ENCODE assay signal across 17 cellular contexts in the genomic region with DNA sequence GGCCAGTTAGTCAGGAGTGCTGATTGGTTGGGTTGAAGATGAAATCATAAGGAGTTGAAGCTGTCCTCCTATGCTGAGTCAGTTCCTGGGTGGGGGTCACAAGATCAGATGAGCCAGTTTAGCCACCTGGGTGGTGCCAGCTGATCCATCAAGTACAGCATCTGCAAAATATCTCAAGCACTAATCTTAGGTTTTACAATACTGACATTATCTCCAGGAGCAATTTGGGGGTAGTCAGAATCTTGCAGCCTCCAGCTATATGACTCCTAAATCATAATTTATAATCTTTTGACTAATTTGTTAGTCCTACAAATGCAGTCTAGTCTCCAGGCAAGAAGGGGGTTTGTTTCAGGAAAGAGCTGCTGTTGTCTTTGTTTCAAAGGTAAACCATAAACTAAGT.
DNase-seq lines count a peak whose midpoint lies in the region; ATAC-seq and TF ChIP-seq lines count a peak whose summit lies in the region.
"Had no signal": no experiment of that assay in that cellular context is flagged by ENCODE, and none has a peak within 500 bp of the region (broad histone marks: within the 10 kb centered on the region; RNA-seq: fewer than 3 reads in every experiment).

No MANE protein-coding gene starts in this region.

- H4K8ac ChIP-seq in H9 (replicated peaks; ENCODE audit: insufficient read length, low read depth, low read length), result no peak overlapping the region

- no peaks in the 10 kb centered on the region for H3K9me3 ChIP-seq in H9 (ENCODE audit: control insufficient read depth, low read depth, low read length)
- H3K9me3 ChIP-seq in RWPE2 (ENCODE audit: severe bottlenecking), result no peaks in the 10 kb centered on the region
- H3K9me3 ChIP-seq: BLaER1, Caco-2, HAP-1 had no signal

- H3K4ac ChIP-seq in H9 (ENCODE audit: low read depth, low read length), result no peak overlapping the region

- H2BK12ac ChIP-seq in H9 (ENCODE audit: insufficient read length, low read depth, low read length), result no peak overlapping the region

- H3K36me3 Mint-ChIP-seq in H9 (ENCODE audit: insufficient read depth in 1 of 3, low read depth in 3 of 3), result peaks cover 15 to 29% (median 21%) of the 10 kb centered on the region in 3 experiments
- H3K36me3 Mint-ChIP-seq in natural killer cell treated with Interleukin-12 subunit alpha and Interleukin-12 subunit beta and Interleukin-15 and Interleukin-18, amount 100 ng/mL, for 72 hours, result no peaks in the 10 kb centered on the region
- H3K36me3 Mint-ChIP-seq: CD4-positive, CD25-positive, alpha-beta regulatory T cell; CD8-positive, alpha-beta T cell had no signal

- H3K4me1 ChIP-seq in H9 (ENCODE audit: insufficient read depth, low read length) (peaks cover 6% of the 10 kb centered on the region; the same call in 1 of the 2 replicates), RWPE2 (ENCODE audit: insufficient read depth, poor library complexity, severe bottlenecking) (no peaks in the 10 kb centered on the region), foreskin keratinocyte (peaks cover 20% of the 10 kb centered on the region)
- H3K4me1 ChIP-seq: BLaER1, Caco-2 had no signal

- H3K27ac ChIP-seq in H9 (ENCODE audit: insufficient read length, low read depth, low read length) (no peak overlapping the region), RWPE2 (ENCODE audit: poor library complexity, severe bottlenecking) (peak overlapping the region; percentile 20), foreskin keratinocyte (peak overlapping the region; percentile 37)
- H3K27ac ChIP-seq: BLaER1, C4-2B had no signal

- no peak overlapping the region for H3K4me2 ChIP-seq in H9 (ENCODE audit: insufficient read depth, insufficient read length, low read length)
- H3K4me2 ChIP-seq: BLaER1, GM23338 had no signal

- H3K23ac ChIP-seq in H9 (ENCODE audit: insufficient read length, low read depth, low read length), result no peak overlapping the region

- H2BK20ac ChIP-seq in H9 (ENCODE audit: low read depth, low read length, poor library complexity, severe bottlenecking), result no peak overlapping the region

- no peaks in the 10 kb centered on the region for H3K23me2 ChIP-seq in H9 (ENCODE audit: insufficient read length, low read depth, low read length, poor library complexity, severe bottlenecking)

- no peaks in the 10 kb centered on the region for H3K79me1 ChIP-seq in H9 (ENCODE audit: insufficient read depth, low read depth, low read length, poor library complexity, severe bottlenecking)

- H2BK120ac ChIP-seq in H9 (ENCODE audit: low read depth, low read length, poor library complexity, severe bottlenecking), result no peak overlapping the region

- H3K9ac ChIP-seq in H9 (ENCODE audit: extremely low read depth, insufficient read length, low read length), result no peak overlapping the region
- H3K9ac ChIP-seq: BLaER1 had no signal

- no peak overlapping the region for H3K4me3 ChIP-seq in RWPE2 (ENCODE audit: severe bottlenecking)
- H3K4me3 ChIP-seq: BLaER1, GM23338, HAP-1 had no signal

- H3K79me2 ChIP-seq in H9 (ENCODE audit: insufficient read depth, low read length), result no peaks in the 10 kb centered on the region

- no peak overlapping the region for H3K14ac ChIP-seq in H9 (ENCODE audit: insufficient read depth, low read length)

- H3K9me3 Mint-ChIP-seq in H9, result peaks cover 8 to 14% of the 10 kb centered on the region in 2 experiments; a peak in 4 of 5 replicates
- no peaks in the 10 kb centered on the region for H3K9me3 Mint-ChIP-seq in natural killer cell treated with Interleukin-12 subunit alpha and Interleukin-12 subunit beta and Interleukin-15 and Interleukin-18, amount 100 ng/mL, for 72 hours
- H3K9me3 Mint-ChIP-seq: CD8-positive, alpha-beta T cell had no signal

- H4K20me1 ChIP-seq in H9 (ENCODE audit: control insufficient read depth, insufficient read depth, insufficient read length), result no peaks in the 10 kb centered on the region
- H4K20me1 ChIP-seq: BLaER1 had no signal

- H3K56ac ChIP-seq in H9 (ENCODE audit: insufficient read length, low read depth, low read length), result no peak overlapping the region

- H3K4me3 Mint-ChIP-seq in H9, result no peak overlapping the region
- H3K4me3 Mint-ChIP-seq in natural killer cell treated with Interleukin-12 subunit alpha and Interleukin-12 subunit beta and Interleukin-15 and Interleukin-18, amount 100 ng/mL, for 72 hours, result no peak overlapping the region
- H3K4me3 Mint-ChIP-seq: B cell; CD4-positive, CD25-positive, alpha-beta regulatory T cell; CD8-positive, alpha-beta T cell; GM23338; HFFc6 had no signal

- no peak overlapping the region for H3K18ac ChIP-seq in H9 (ENCODE audit: insufficient read length, low read depth, low read length)

- no peaks in the 10 kb centered on the region for H3K36me3 ChIP-seq in RWPE2 (ENCODE audit: low read depth)
- H3K36me3 ChIP-seq: HAP-1 had no signal

- H2BK5ac ChIP-seq in H9 (ENCODE audit: insufficient read length, low read length), result no peak overlapping the region

- H3T11ph ChIP-seq in H9 (ENCODE audit: low read length), result no peak overlapping the region

- no peak overlapping the region for H2AFZ ChIP-seq in H9 (ENCODE audit: low read length)
- H2AFZ ChIP-seq: GM23338 had no signal

- H2AK5ac ChIP-seq in H9 (ENCODE audit: insufficient read length, low read length), result no peak overlapping the region

- H3K27ac Mint-ChIP-seq in H9, result no peak overlapping the region
- H3K27ac Mint-ChIP-seq in natural killer cell treated with Interleukin-12 subunit alpha and Interleukin-12 subunit beta and Interleukin-15 and Interleukin-18, amount 100 ng/mL, for 72 hours, result no peak overlapping the region
- H3K27ac Mint-ChIP-seq: B cell; CD4-positive, CD25-positive, alpha-beta regulatory T cell; CD8-positive, alpha-beta T cell; GM23338; HFFc6 had no signal

- ATAC-seq in RWPE2 (ENCODE audit: low read depth) (no peak), foreskin keratinocyte (no peak), HG03460 (IDR thresholded peaks at IDR 0.05; ENCODE audit: unreplicated experiment) (no peak)
- no peak for ATAC-seq in natural killer cell treated with Interleukin-12 subunit alpha and Interleukin-12 subunit beta and Interleukin-15 and Interleukin-18, amount 100 ng/mL, for 72 hours
- ATAC-seq: CD8-positive, alpha-beta T cell; GM23338 had no signal

- H4K5ac ChIP-seq in H9 (ENCODE audit: insufficient read length, low read depth, low read length), result no peak overlapping the region

- DNase-seq in H9 (no peak), RWPE2 (ENCODE audit: low spot score) (no peak), foreskin keratinocyte (peak; percentile 21 to 93)
- no peak for DNase-seq in NK-92 treated with Interleukin-12 subunit alpha and Interleukin-12 subunit beta, amount 100 ng/mL, for 24 hours (lab: John Stamatoyannopoulos, UW)
- no peak for DNase-seq in natural killer cell treated with Interleukin-12 subunit alpha and Interleukin-12 subunit beta and Interleukin-15 and Interleukin-18, amount 100 ng/mL, for 72 hours (ENCODE audit: low spot score)
- DNase-seq: Caco-2; CD4-positive, CD25-positive, alpha-beta regulatory T cell; CD8-positive, alpha-beta T cell; DMS153; DND-41; HFFc6 had no signal

- H3K27me3 Mint-ChIP-seq in H9 (ENCODE audit: low read depth), result peaks cover 2% of the 10 kb centered on the region; the same call in 1 of the 2 replicates
- peaks cover 37 to 66% of the 10 kb centered on the region in 2 donors for H3K27me3 Mint-ChIP-seq in natural killer cell treated with Interleukin-12 subunit alpha and Interleukin-12 subunit beta and Interleukin-15 and Interleukin-18, amount 100 ng/mL, for 72 hours

- no peak for TF ChIP-seq CTCF in H9 (conservative IDR thresholded peaks at IDR 0.05)
- TF ChIP-seq CTCF in RWPE2 (IDR thresholded peaks at IDR 0.05; ENCODE audit: poor library complexity, severe bottlenecking), result no peak
- TF ChIP-seq CTCF in foreskin keratinocyte (conservative IDR thresholded peaks at IDR 0.05), result no peak

- no peak overlapping the region for H2BK15ac ChIP-seq in H9 (ENCODE audit: low read depth, low read length)

- H3K4me1 Mint-ChIP-seq in H9, result peaks cover 46 to 47% of the 10 kb centered on the region in 2 experiments
- H3K4me1 Mint-ChIP-seq in natural killer cell treated with Interleukin-12 subunit alpha and Interleukin-12 subunit beta and Interleukin-15 and Interleukin-18, amount 100 ng/mL, for 72 hours (ENCODE audit: low read depth in 2 of 2), result no peaks in the 10 kb centered on the region
- H3K4me1 Mint-ChIP-seq: B cell; CD4-positive, CD25-positive, alpha-beta regulatory T cell had no signal

- H3K27me3 ChIP-seq in H9 (ENCODE audit: insufficient read depth, low read length), result no peaks in the 10 kb centered on the region
- H3K27me3 ChIP-seq in RWPE2 (ENCODE audit: insufficient read depth, poor library complexity, severe bottlenecking), result no peaks in the 10 kb centered on the region
- no peaks in the 10 kb centered on the region for H3K27me3 ChIP-seq in foreskin keratinocyte
- H3K27me3 ChIP-seq: BLaER1 had no signal

- H4K91ac ChIP-seq in H9 (ENCODE audit: insufficient read length, low read depth, low read length), result peak overlapping the region; percentile 32

Comparison
In these comparisons a context has a peak if more than half of its experiments do, and no peak if none do; other contexts are left out.
1. DNase-seq: peak in foreskin keratinocyte (2 of 2); none in H9 (single experiment), RWPE2 (single experiment), NK-92 treated with Interleukin-12 subunit alpha and Interleukin-12 subunit beta, amount 100 ng/mL, for 24 hours (single experiment) and natural killer cell treated with Interleukin-12 subunit alpha and Interleukin-12 subunit beta and Interleukin-15 and Interleukin-18, amount 100 ng/mL, for 72 hours (single experiment).